ENCODE assay signal across 11 cellular contexts in genomic region chr5:68265822-68266395, GRCh38. TPM values are rescaled to one million over a fixed set of nuclear protein-coding genes. Genes with fewer than 3 reads are reported as not detected.
DNase-seq lines count a peak whose midpoint lies in the region; TF ChIP-seq lines count a peak whose summit lies in the region.
"Had no signal": no experiment of that assay in that cellular context is flagged by ENCODE, and none has a peak within 500 bp of the region (broad histone marks: within the 10 kb centered on the region; RNA-seq: fewer than 3 reads in every experiment).

No MANE protein-coding gene starts in this region.

- peaks cover 44 to 81% (median 56%) of the 10 kb centered on the region in 10 experiments for H3K4me1 ChIP-seq in BLaER1 treated with 17β-estradiol and CSF1 and Interleukin-3, amounts not matched to agents 10 nM and 100 nM
- peaks cover 44 to 65% of the 10 kb centered on the region in 2 experiments for H3K4me1 ChIP-seq in neutrophil (ENCODE audit: control insufficient read depth in 1 of 2, insufficient read depth in 1 of 2, low read depth in 1 of 2, low read length in 1 of 2)
- H3K4me1 ChIP-seq in neuronal stem cell (ENCODE audit: control insufficient read depth in 2 of 2, insufficient read depth in 1 of 2, low read depth in 1 of 2, low read length in 2 of 2) = peaks cover 0 to 3% of the 10 kb centered on the region in 2 donors
- H3K4me1 ChIP-seq in ovary (ENCODE audit: insufficient read depth) = peaks cover 20% of the 10 kb centered on the region
- H3K4me1 ChIP-seq in BE2C = peaks cover 10% of the 10 kb centered on the region

- in situ Hi-C loops in ACHN (cut with HindIII; ENCODE audit: low pct_ligation_motif_present, low pct_unique_long_range_greater_than_20kb, low sequenced_read_pairs) = no loop called here

- H2BK120ac ChIP-seq in neuronal stem cell (ENCODE audit: low read depth, low read length) = no peak overlapping the region

- H3K4ac ChIP-seq in neuronal stem cell (ENCODE audit: low read length) = no peak overlapping the region

- H3K18ac ChIP-seq in neuronal stem cell (ENCODE audit: low read length) = no peak overlapping the region

- no peak for TF ChIP-seq CTCF in RWPE1 (conservative IDR thresholded peaks at IDR 0.05; ENCODE audit: low read depth)
- no peak for TF ChIP-seq CTCF in fibroblast of mammary gland (conservative IDR thresholded peaks at IDR 0.05; ENCODE audit: control insufficient read depth, insufficient read depth, low read depth, low read length)
- no peak for TF ChIP-seq CTCF in neutrophil (IDR thresholded peaks at IDR 0.05)
- TF ChIP-seq CTCF in ovary (IDR thresholded peaks at IDR 0.05) = no peak
- TF ChIP-seq CTCF in BE2C (IDR thresholded peaks at IDR 0.05; ENCODE audit: low read depth, low read length) = no peak

- no peak overlapping the region for H2AK5ac ChIP-seq in neuronal stem cell (ENCODE audit: low read depth, low read length)

- no peak overlapping the region for H3K23ac ChIP-seq in neuronal stem cell (ENCODE audit: low read depth, low read length, poor library complexity)

- H4K91ac ChIP-seq in neuronal stem cell (ENCODE audit: low read depth, low read length, poor library complexity) = no peak overlapping the region

- H4K8ac ChIP-seq in neuronal stem cell (ENCODE audit: low read depth, low read length) = no peak overlapping the region

- POLR2A ChIA-PET in RWPE1 (lab: Yijun Ruan, JAX; ENCODE audit: low non-redundant PET) = no interaction called here

- H3K27me3 ChIP-seq in BLaER1 treated with 17β-estradiol and CSF1 and Interleukin-3, amounts not matched to agents 10 nM and 100 nM = no peaks in the 10 kb centered on the region
- no peaks in the 10 kb centered on the region for H3K27me3 ChIP-seq in neutrophil
- no peaks in the 10 kb centered on the region for H3K27me3 ChIP-seq in neuronal stem cell (ENCODE audit: control insufficient read depth in 3 of 3, insufficient read depth in 3 of 3, low read depth in 1 of 3, low read length in 3 of 3)
- no peaks in the 10 kb centered on the region for H3K27me3 ChIP-seq in ovary
- H3K27me3 ChIP-seq in BE2C = no peaks in the 10 kb centered on the region
- H3K27me3 ChIP-seq: brain microvascular endothelial cell had no signal

- H2BK5ac ChIP-seq in neuronal stem cell (ENCODE audit: low read length) = no peak overlapping the region

- no peak overlapping the region for H2BK12ac ChIP-seq in neuronal stem cell (ENCODE audit: low read length)

- no peak overlapping the region for H2AFZ ChIP-seq in neuronal stem cell (ENCODE audit: low read length)

- 0 out of 22 replicates have a peak overlapping the region, but pooled peaks of 1 of the 11 experiments have one; percentile 9 for H3K9ac ChIP-seq in BLaER1 treated with 17β-estradiol and CSF1 and Interleukin-3, amounts not matched to agents 10 nM and 100 nM
- H3K9ac ChIP-seq in neuronal stem cell (ENCODE audit: low read depth, low read length, poor library complexity) = no peak overlapping the region
- H3K9ac ChIP-seq: KMS-11 had no signal

- TF ChIP-seq POLR2A in ovary (IDR thresholded peaks at IDR 0.05) = no peak

- H3K14ac ChIP-seq in neuronal stem cell (ENCODE audit: low read length) = no peak overlapping the region

- intact Hi-C loops in ovary (cut with DNase I) = no loop called here

- CTCF ChIA-PET in RWPE1 (lab: Yijun Ruan, JAX) = interaction anchor here (0.6 to 0.7 kb wide), 2 partner anchors 22 to 828 kb away, joined by 3 read pairs; partner anchors contain the start of gene SLC30A5

- no peak overlapping the region for H2BK15ac ChIP-seq in neuronal stem cell (ENCODE audit: low read length)

- no peaks in the 10 kb centered on the region for H3K9me3 ChIP-seq in BLaER1 treated with 17β-estradiol and CSF1 and Interleukin-3, amounts not matched to agents 10 nM and 100 nM (replicated peaks in 1 of 11)
- H3K9me3 ChIP-seq in neutrophil (no peaks in the 10 kb centered on the region), neuronal stem cell (replicated peaks in 1 of 2; ENCODE audit: control insufficient read depth in 2 of 2, insufficient read depth in 1 of 2, low read depth in 1 of 2, low read length in 2 of 2) (peaks cover 2 to 6% of the 10 kb centered on the region in 2 donors), ovary (no peaks in the 10 kb centered on the region), BE2C (no peaks in the 10 kb centered on the region)

- H3K4me3 ChIP-seq in BLaER1 treated with 17β-estradiol and CSF1 and Interleukin-3, amounts not matched to agents 10 nM and 100 nM = no peak overlapping the region
- H3K4me3 ChIP-seq in fibroblast of mammary gland (ENCODE audit: control insufficient read depth, low read depth, low read length) (no peak overlapping the region), neutrophil (ENCODE audit: low read depth in 1 of 2, low read length in 1 of 2) (no peak overlapping the region), neuronal stem cell (ENCODE audit: low read length in 2 of 2) (no peak overlapping the region), ovary (no peak overlapping the region), BE2C (ENCODE audit: low read depth, low read length) (no peak overlapping the region)

- peak overlapping the region; percentile 41 to 72 (median 55); a peak in 20 of 22 replicates for H3K4me2 ChIP-seq in BLaER1 treated with 17β-estradiol and CSF1 and Interleukin-3, amounts not matched to agents 10 nM and 100 nM
- no peak overlapping the region for H3K4me2 ChIP-seq in neuronal stem cell (ENCODE audit: insufficient read depth, low read length, poor library complexity, severe bottlenecking)
- H3K4me2 ChIP-seq: KMS-11 had no signal

- peaks cover 42 to 90% (median 75%) of the 10 kb centered on the region in 11 experiments for H4K20me1 ChIP-seq in BLaER1 treated with 17β-estradiol and CSF1 and Interleukin-3, amounts not matched to agents 10 nM and 100 nM

- H3K36me3 ChIP-seq in BLaER1 treated with 17β-estradiol and CSF1 and Interleukin-3, amounts not matched to agents 10 nM and 100 nM = peaks cover 0 to 13% (median 6%) of the 10 kb centered on the region in 11 experiments; a peak in 8 of 22 replicates
- H3K36me3 ChIP-seq in neutrophil (no peaks in the 10 kb centered on the region), neuronal stem cell (replicated peaks in 1 of 2; ENCODE audit: control insufficient read depth in 2 of 2, insufficient read depth in 2 of 2, low read length in 2 of 2) (peaks cover 0 to 5% of the 10 kb centered on the region in 2 donors), ovary (no peaks in the 10 kb centered on the region), BE2C (no peaks in the 10 kb centered on the region)
- H3K36me3 ChIP-seq: brain microvascular endothelial cell had no signal

- peak overlapping the region in 5 of 11 experiments; percentile 14 to 49 (median 19); a peak in 5 of 22 replicates for H3K27ac ChIP-seq in BLaER1 treated with 17β-estradiol and CSF1 and Interleukin-3, amounts not matched to agents 10 nM and 100 nM
- H3K27ac ChIP-seq in RWPE1 = peak overlapping the region; percentile 69
- peak overlapping the region; percentile 75 for H3K27ac ChIP-seq in neutrophil
- no peak overlapping the region for H3K27ac ChIP-seq in neuronal stem cell (replicated peaks; ENCODE audit: low read length)
- H3K27ac ChIP-seq in ovary = peak overlapping the region in 1 of 2 donors; percentile 28
- H3K27ac ChIP-seq: brain microvascular endothelial cell, KMS-11 had no signal

- WGBS in neuronal stem cell (ENCODE audit: extremely low coverage in 2 of 2, insufficient read length in 2 of 2, insufficient replicate concordance in 1 of 2), 2 donors = no CpG with 5 or more reads among the region's 3 CpGs
- WGBS in ovary, 3 donors = 55 to 72% (median 57%) methylated on average over 3 of the region's 3 CpGs

- TF ChIP-seq EP300 in ovary (IDR thresholded peaks at IDR 0.05) = no peak

- DNase-seq in RWPE1 (ENCODE audit: low spot score) (no peak), fibroblast of mammary gland (ENCODE audit: low read depth) (peak; percentile 49), ACHN (no peak), neuronal stem cell (ENCODE audit: low spot score) (no peak), ovary (no peak), BE2C (no peak)
- DNase-seq: brain microvascular endothelial cell, NCI-H526 treated with DMSO at 0.1 percent for 48 hours had no signal

- H3K79me1 ChIP-seq in neuronal stem cell (ENCODE audit: low read depth, low read length) = peaks cover 3% of the 10 kb centered on the region

RNA-seq across cellular contexts. Expression of gene PIK3R1, which starts 50.4 kb away (rescaled TPM):
- 14.0 TPM for polyA plus RNA-seq in neuronal stem cell (2013, experiment 1 of 2)
- 14.2 TPM for polyA plus RNA-seq in neuronal stem cell (2013, experiment 2 of 2)
- total RNA-seq in ovary = 100 to 1,000 TPM in 3 of 7 donors, 10 to 100 TPM in 4; 59.5 to 206 (median 82.0) TPM
- 10 to 100 TPM; 25.2 to 78.2 TPM for polyA plus RNA-seq in ovary
- 36.3 TPM for polyA plus RNA-seq in BE2C (2012; ENCODE audit: insufficient read depth, insufficient read length, low read depth)
